1 cellular context compared by ENCODE assay signal in the genomic region with DNA sequence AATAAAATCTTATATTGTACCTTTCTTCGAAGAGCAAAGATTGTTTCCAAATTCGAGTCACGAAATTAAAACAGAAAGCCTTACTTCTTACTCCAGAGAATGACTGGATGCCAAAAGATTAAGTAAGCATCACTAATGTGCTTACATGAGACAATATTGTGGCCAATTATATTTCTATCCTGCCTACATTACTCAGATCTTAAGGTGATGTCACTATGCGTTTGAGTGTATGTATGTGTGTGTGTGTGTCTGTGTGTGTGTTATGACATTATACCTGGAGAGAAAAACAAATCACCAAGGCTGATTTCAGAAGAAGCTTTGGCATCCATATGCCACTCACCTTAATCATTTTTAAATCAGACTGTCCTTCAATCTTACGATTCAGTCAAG.
TF ChIP-seq lines count a peak whose summit lies in the region.

No MANE protein-coding gene starts in this region.

TF ChIP-seq in WTC11, 78 proteins besides CTCF, POLR2A, EP300 and RAD21 (continued from another document):
- TF ChIP-seq, protein P1, sequence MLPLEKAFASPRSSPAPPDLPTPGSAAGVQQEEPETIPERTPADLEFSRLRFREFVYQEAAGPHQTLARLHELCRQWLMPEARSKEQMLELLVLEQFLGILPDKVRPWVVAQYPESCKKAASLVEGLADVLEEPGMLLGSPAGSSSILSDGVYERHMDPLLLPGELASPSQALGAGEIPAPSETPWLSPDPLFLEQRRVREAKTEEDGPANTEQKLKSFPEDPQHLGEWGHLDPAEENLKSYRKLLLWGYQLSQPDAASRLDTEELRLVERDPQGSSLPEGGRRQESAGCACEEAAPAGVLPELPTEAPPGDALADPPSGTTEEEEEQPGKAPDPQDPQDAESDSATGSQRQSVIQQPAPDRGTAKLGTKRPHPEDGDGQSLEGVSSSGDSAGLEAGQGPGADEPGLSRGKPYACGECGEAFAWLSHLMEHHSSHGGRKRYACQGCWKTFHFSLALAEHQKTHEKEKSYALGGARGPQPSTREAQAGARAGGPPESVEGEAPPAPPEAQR (CRISPR knock-in tag; IDR thresholded peaks at IDR 0.05) = no peak
- TF ChIP-seq HMGA2 (CRISPR knock-in tag; IDR thresholded peaks at IDR 0.05) (no peak), TEAD4 (CRISPR knock-in tag; IDR thresholded peaks at IDR 0.05) (no peak), NFYB (CRISPR knock-in tag; conservative IDR thresholded peaks at IDR 0.05; ENCODE audit: low read depth) (no peak)
